Comparison of ENCODE assay signal across 8 cellular contexts in the genomic region with DNA sequence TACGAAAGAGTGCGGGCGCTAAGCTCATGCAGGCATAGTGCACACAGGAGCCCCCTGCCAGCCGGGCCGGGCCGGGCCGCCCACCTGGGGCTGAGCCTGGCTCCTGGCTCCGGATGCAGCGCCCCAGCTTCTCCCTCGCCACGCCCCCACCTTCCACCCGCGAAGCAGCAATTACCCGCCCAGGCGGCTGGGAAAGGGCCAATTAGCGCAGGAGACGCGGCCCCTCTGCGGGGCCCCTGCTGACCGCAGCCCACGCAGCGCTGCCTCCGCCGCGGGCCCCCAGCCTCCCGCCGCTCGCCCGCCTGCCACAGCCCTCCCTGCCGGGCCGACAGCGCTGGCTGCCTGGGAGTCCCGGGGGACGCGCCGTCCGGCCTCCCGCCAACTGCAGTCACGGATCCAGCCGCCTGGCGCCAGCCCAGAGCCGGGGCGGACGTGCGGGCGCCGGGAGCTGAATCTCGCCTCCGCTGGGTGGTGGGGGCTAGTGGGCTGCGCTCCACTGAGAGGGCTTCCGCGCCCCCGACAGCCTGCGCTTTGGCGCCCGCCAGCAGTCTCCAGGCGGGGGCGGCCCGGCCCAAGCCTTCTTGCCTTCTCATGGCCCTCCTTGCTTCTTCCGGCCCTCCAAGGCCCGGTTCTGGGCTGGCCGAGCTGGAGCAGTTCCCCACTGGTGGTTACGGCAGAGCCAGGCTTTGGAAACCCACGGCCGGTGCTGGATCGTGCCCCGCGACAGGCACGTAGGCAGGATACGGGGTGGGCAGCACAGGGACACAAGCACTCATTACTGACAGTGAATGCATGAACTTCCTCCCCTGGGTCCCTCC. TPM values are rescaled to one million over a fixed set of nuclear protein-coding genes. Genes with fewer than 3 reads are reported as not detected.
DNase-seq lines count a peak whose midpoint lies in the region; ATAC-seq and TF ChIP-seq lines count a peak whose summit lies in the region.

No MANE protein-coding gene starts in this region.

- H3K9ac ChIP-seq in stomach smooth muscle (ENCODE audit: low read length in 2 of 2), result peak overlapping the region in 1 of 2 donors; percentile 47

- no peaks in the 10 kb centered on the region for H3K9me3 Mint-ChIP-seq in CD8-positive, alpha-beta T cell
- no peaks in the 10 kb centered on the region for H3K9me3 Mint-ChIP-seq in neural crest cell

- CTCF ChIA-PET in CD8-positive, alpha-beta T cell (lab: Charles Lee), result interaction anchor here (1.0 to 2.6 kb wide), 10 partner anchors 12 to 154 kb away, joined by 3 to 14 read pairs (median 3); a partner anchor contains a TSS
- CTCF ChIA-PET in OCI-LY7 (lab: Charles Lee; ENCODE audit: unreplicated experiment), result no interaction called here

- no peaks in the 10 kb centered on the region for H3K27me3 Mint-ChIP-seq in CD8-positive, alpha-beta T cell (ENCODE audit: low read depth)
- H3K27me3 Mint-ChIP-seq in neural crest cell (ENCODE audit: low read depth), result peaks cover 33% of the 10 kb centered on the region

- intact Hi-C loops in CD8-positive, alpha-beta T cell (cut with DNase I, micrococcal nuclease), result no loop called here
- intact Hi-C loops in OCI-LY7 (cut with micrococcal nuclease; ENCODE audit: unreplicated experiment), result loop anchor here (10.0 kb wide), 1 partner anchor 171 kb away; a partner anchor contains a TSS

- H2AFZ ChIP-seq in OCI-LY7 (ENCODE audit: low read length), result peak overlapping the region; percentile 51; the same call in 1 of the 2 replicates

- no peak overlapping the region for H3K27ac ChIP-seq in CD8-positive, alpha-beta T cell (ENCODE audit: low read depth, low read length)
- H3K27ac ChIP-seq in OCI-LY7 (ENCODE audit: low read depth, low read length, poor library complexity, severe bottlenecking) (no peak overlapping the region), foreskin keratinocyte (no peak overlapping the region), stomach smooth muscle (ENCODE audit: low read length) (no peak overlapping the region)

- BruUV-seq in OCI-LY7 (replicated peaks; lab: Mats Ljungman, UMichigan), result no TSS peak

- H3K36me3 ChIP-seq in CD8-positive, alpha-beta T cell (ENCODE audit: insufficient read depth, low read length), result no peaks in the 10 kb centered on the region
- H3K36me3 ChIP-seq in H7 (replicated peaks; ENCODE audit: control insufficient read depth, insufficient read depth, low read length) (no peaks in the 10 kb centered on the region), OCI-LY7 (ENCODE audit: insufficient read depth, low read length) (no peaks in the 10 kb centered on the region), stomach smooth muscle (ENCODE audit: control insufficient read depth in 2 of 2, insufficient read depth in 2 of 2, low read length in 2 of 2) (no peaks in the 10 kb centered on the region)

- H3K9me3 ChIP-seq in CD8-positive, alpha-beta T cell (ENCODE audit: low read length), result no peaks in the 10 kb centered on the region
- H3K9me3 ChIP-seq in OCI-LY7 (ENCODE audit: low read length), result no peaks in the 10 kb centered on the region
- H3K9me3 ChIP-seq in stomach smooth muscle (ENCODE audit: control insufficient read depth in 2 of 2, low read length in 2 of 2), result no peaks in the 10 kb centered on the region

- peak overlapping the region; percentile 81 for H3K4me3 Mint-ChIP-seq in CD8-positive, alpha-beta T cell
- no peak overlapping the region for H3K4me3 Mint-ChIP-seq in neural crest cell

- H3K4me1 ChIP-seq in CD8-positive, alpha-beta T cell (ENCODE audit: insufficient read depth, low read length), result peaks cover 15% of the 10 kb centered on the region
- H3K4me1 ChIP-seq in OCI-LY7 (ENCODE audit: insufficient read depth, low read length, poor library complexity, severe bottlenecking) (peaks cover 14% of the 10 kb centered on the region), foreskin keratinocyte (no peaks in the 10 kb centered on the region), stomach smooth muscle (ENCODE audit: control insufficient read depth, insufficient read depth, low read length) (peaks cover 18% of the 10 kb centered on the region)

- no peak overlapping the region for H3K27ac Mint-ChIP-seq in CD8-positive, alpha-beta T cell
- H3K27ac Mint-ChIP-seq in neural crest cell (ENCODE audit: unreplicated experiment), result no peak overlapping the region

- peak overlapping the region; percentile 61 for H3K4me2 ChIP-seq in OCI-LY7 (ENCODE audit: low read length)

- no peaks in the 10 kb centered on the region for H3K4me1 Mint-ChIP-seq in CD8-positive, alpha-beta T cell (ENCODE audit: low read depth)
- H3K4me1 Mint-ChIP-seq in neural crest cell, result peaks cover 6% of the 10 kb centered on the region

- H3K9me2 ChIP-seq in OCI-LY7 (ENCODE audit: insufficient read depth, low read length), result no peaks in the 10 kb centered on the region

- no peaks in the 10 kb centered on the region for H3K79me2 ChIP-seq in OCI-LY7 (ENCODE audit: insufficient read depth, low read depth, low read length)

- ATAC-seq in CD8-positive, alpha-beta T cell, result peak; percentile 54
- ATAC-seq in foreskin keratinocyte (peak; percentile 37), HG03571 (IDR thresholded peaks at IDR 0.05; ENCODE audit: unreplicated experiment) (no peak)

- POLR2A ChIA-PET in CD8-positive, alpha-beta T cell (lab: Charles Lee), result interaction anchor here (0.8 to 2.5 kb wide), 4 partner anchors 15 to 231 kb away, joined by 3 to 21 read pairs (median 4); a partner anchor contains a TSS
- POLR2A ChIA-PET in OCI-LY7 (lab: Charles Lee), result interaction anchor here (0.5 kb wide), 1 partner anchor 209 kb away, joined by 3 read pairs; no protein-coding TSS in a partner anchor

- H3K4me3 ChIP-seq in CD8-positive, alpha-beta T cell (ENCODE audit: low read depth, low read length), result peak overlapping the region; percentile 56
- H3K4me3 ChIP-seq in H7 (ENCODE audit: insufficient read depth, low read depth, low read length), result peak overlapping the region; percentile 44
- peak overlapping the region; percentile 54 for H3K4me3 ChIP-seq in OCI-LY7 (ENCODE audit: low read depth, low read length, poor library complexity, severe bottlenecking)
- H3K4me3 ChIP-seq in stomach smooth muscle (ENCODE audit: low read length in 2 of 2), result peak overlapping the region; percentile 2 to 73

- DNase-seq in CD8-positive, alpha-beta T cell, result peak; percentile 25 to 71 (median 64)
- DNase-seq in H7 (peak; percentile 90), OCI-LY7 (ENCODE audit: low spot score) (peak; percentile 66), foreskin keratinocyte (no peak), neural crest cell (ENCODE audit: low read depth, low spot score) (peak; percentile 58)
- DNase-seq in activated effector memory CD4-positive, alpha-beta T cell treated with Interleukin-2 at 50 U/mL for 16 hours, result peak; percentile 56

- no peak for TF ChIP-seq CTCF in CD8-positive, alpha-beta T cell (IDR thresholded peaks at IDR 0.05)
- TF ChIP-seq CTCF in OCI-LY7 (conservative IDR thresholded peaks at IDR 0.05; ENCODE audit: low read length), result peak; percentile 35; the same call in 1 of the 2 replicates
- peak; percentile 46 for TF ChIP-seq CTCF in foreskin keratinocyte (conservative IDR thresholded peaks at IDR 0.05)
- TF ChIP-seq CTCF in neural crest cell (conservative IDR thresholded peaks at IDR 0.05), result peak; percentile 48

- H3K27me3 ChIP-seq in CD8-positive, alpha-beta T cell (ENCODE audit: insufficient read depth, low read length), result no peaks in the 10 kb centered on the region
- H3K27me3 ChIP-seq in H7 (ENCODE audit: control insufficient read depth, insufficient read depth, low read length) (peaks cover 30% of the 10 kb centered on the region), foreskin keratinocyte (peaks cover 20% of the 10 kb centered on the region), stomach smooth muscle (ENCODE audit: control insufficient read depth in 1 of 2, insufficient read depth in 2 of 2, low read length in 2 of 2) (peaks cover 3 to 10% of the 10 kb centered on the region in 2 donors)

- no peaks in the 10 kb centered on the region for H4K20me1 ChIP-seq in OCI-LY7 (ENCODE audit: insufficient read depth, low read length)

- H3K36me3 Mint-ChIP-seq in CD8-positive, alpha-beta T cell, result no peaks in the 10 kb centered on the region
- no peaks in the 10 kb centered on the region for H3K36me3 Mint-ChIP-seq in neural crest cell (ENCODE audit: low read depth)

RNA-seq across cellular contexts. Expression of a gene that starts 14.9 kb away (rescaled TPM):
- 10 to 100 TPM; 52.3 to 58.6 TPM for total RNA-seq in CD8-positive, alpha-beta T cell
- total RNA-seq in H7 (2014; rRNA removed; shearing (Covaris generic)), result 31.4 and 49.3 TPM in 2 replicates
- total RNA-seq in OCI-LY7 (2014; rRNA removed; shearing (Covaris generic)), result 93.5 and 187 TPM in 2 replicates
- 151 and 154 TPM in 2 replicates for total RNA-seq in OCI-LY7 (2022)
- total RNA-seq in foreskin keratinocyte, result 55.2 and 56.4 TPM in 2 replicates
- 20.1 and 23.1 TPM in 2 replicates for polyA plus RNA-seq in foreskin keratinocyte
- total RNA-seq in neural crest cell, result 106 TPM in 2 replicates

RNA-seq across cellular contexts. Expression of a gene that starts 25.6 kb away (rescaled TPM):
- 1 to 10 TPM; 5.6 TPM for total RNA-seq in CD8-positive, alpha-beta T cell
- 0.07 and 0.45 TPM in 2 replicates for total RNA-seq in H7 (2014; rRNA removed; shearing (Covaris generic))
- 0.47 and 2.0 TPM in 2 replicates for total RNA-seq in OCI-LY7 (2014; rRNA removed; shearing (Covaris generic))
- 0.38 and 0.41 TPM in 2 replicates for total RNA-seq in OCI-LY7 (2022)
- 2.8 and 3.4 TPM in 2 replicates for total RNA-seq in foreskin keratinocyte
- polyA plus RNA-seq in foreskin keratinocyte, result 2.9 and 4.2 TPM in 2 replicates
- 1.8 TPM in 2 replicates for total RNA-seq in neural crest cell

RNA-seq across cellular contexts. Expression of a gene that starts 53.0 kb away (rescaled TPM):
- 1 to 10 TPM in 1 of 2 experiments, under 1 TPM in 1; 0.71 to 1.2 TPM for total RNA-seq in CD8-positive, alpha-beta T cell
- 0.31 and 0.44 TPM in 2 replicates for total RNA-seq in H7 (2014; rRNA removed; shearing (Covaris generic))
- total RNA-seq in OCI-LY7 (2014; rRNA removed; shearing (Covaris generic)), result 1.7 and 2.7 TPM in 2 replicates
- 1.4 and 1.9 TPM in 2 replicates for total RNA-seq in OCI-LY7 (2022)
- total RNA-seq in foreskin keratinocyte, result 0.88 and 1.1 TPM in 2 replicates
- polyA plus RNA-seq in foreskin keratinocyte, result 0.43 and 0.55 TPM in 2 replicates
- total RNA-seq in neural crest cell, result 2.4 and 3.2 TPM in 2 replicates

Comparison
In these comparisons a context has a peak if more than half of its experiments do, and no peak if none do; other contexts are left out.
1. DNase-seq: peak in CD8-positive, alpha-beta T cell (7 of 7), H7 (single experiment), OCI-LY7 (single experiment), activated effector memory CD4-positive, alpha-beta T cell treated with Interleukin-2 at 50 U/mL for 16 hours (single experiment) and neural crest cell (single experiment); none in foreskin keratinocyte (0 of 2).
2. Peak in every context shown above with its lines, with median percentiles within 50 percentile points of each other: H3K4me3 ChIP-seq.